Comparison of ENCODE assay signal across 9 cellular contexts in the genomic region with DNA sequence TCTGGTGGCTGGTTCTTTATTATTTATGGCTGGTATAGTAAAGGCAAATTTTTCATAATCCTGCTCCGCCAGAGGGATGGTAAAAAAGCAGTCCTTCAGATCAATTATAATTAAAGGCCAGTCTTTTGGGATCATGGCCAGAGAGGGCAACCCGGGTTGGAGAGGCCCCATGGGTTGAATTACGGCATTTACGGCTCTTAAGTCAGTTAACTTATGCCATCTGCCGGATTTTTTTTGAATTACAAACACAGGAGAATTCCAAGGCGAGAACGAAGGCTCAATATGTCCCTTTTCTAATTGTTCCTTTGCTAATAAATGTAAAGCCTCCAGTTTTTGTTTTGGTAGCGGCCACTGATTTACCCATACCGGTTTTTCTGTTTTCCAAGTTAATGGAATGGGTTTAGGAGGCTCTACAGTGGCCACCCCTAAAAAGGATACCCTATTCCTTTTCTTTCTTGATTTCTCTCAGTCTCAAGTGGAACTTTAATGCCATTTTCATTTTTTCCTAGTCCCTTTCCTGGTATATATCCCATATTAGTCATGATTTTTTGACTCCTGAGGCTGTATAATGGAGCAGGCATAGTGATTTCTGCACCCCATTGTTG. TPM values are rescaled to one million over a fixed set of nuclear protein-coding genes. Genes with fewer than 3 reads are reported as not detected.
DNase-seq lines count a peak whose midpoint lies in the region; ATAC-seq and TF ChIP-seq lines count a peak whose summit lies in the region.
"Not testable (repeated sequence)": the region's sequence is repeated elsewhere in the genome, so short reads cannot be mapped to it uniquely, and the experiment has no call there.
"Had no signal": no experiment of that assay in that cellular context is flagged by ENCODE, and none has a peak within 500 bp of the region (broad histone marks: within the 10 kb centered on the region; RNA-seq: fewer than 3 reads in every experiment).

No MANE protein-coding gene starts in this region.

- CTCF ChIA-PET in BJ (lab: Yijun Ruan, JAX) = interaction anchor here (0.7 to 2.0 kb wide), 6 partner anchors 9 to 581 kb away, joined by 3 to 7 read pairs (median 3); no protein-coding TSS in a partner anchor
- CTCF ChIA-PET in PC-9 (lab: Charles Lee) = not testable (repeated sequence)
- CTCF ChIA-PET in activated naive CD4-positive, alpha-beta T cell treated with anti-CD3 and anti-CD28 coated beads for 36 hours (lab: Charles Lee) = interaction anchor here (0.8 to 2.4 kb wide), 6 partner anchors 17 to 206 kb away, joined by 3 to 29 read pairs (median 6); no protein-coding TSS in a partner anchor

- not testable (repeated sequence) for H2AFZ ChIP-seq in GM23248, PC-9

- not testable (repeated sequence) for H3K27me3 ChIP-seq in BJ (ENCODE audit: control insufficient read depth, insufficient read depth, low read length); GM23248 (replicated peaks; ENCODE audit: insufficient read depth); PC-9 (ENCODE audit: insufficient read depth, low read depth); left lung; gastrocnemius medialis

- H3K27ac Mint-ChIP-seq in activated naive CD4-positive, alpha-beta T cell treated with anti-CD3 and anti-CD28 coated beads for 36 hours = not testable (repeated sequence)

- intact Hi-C loops in PC-9 (cut with micrococcal nuclease; ENCODE audit: unreplicated experiment) = loop anchor here (1.0 to 5.0 kb wide), 4 partner anchors 38 to 506 kb away; no protein-coding TSS in a partner anchor
- intact Hi-C loops in activated naive CD4-positive, alpha-beta T cell treated with anti-CD3 and anti-CD28 coated beads for 36 hours (cut with micrococcal nuclease) = loop anchor here (1.0 to 5.0 kb wide), 4 partner anchors 38 to 207 kb away; no protein-coding TSS in a partner anchor
- intact Hi-C loops in left lung (cut with DNase I) = not testable (repeated sequence)
- intact Hi-C loops in gastrocnemius medialis (cut with DNase I; ENCODE audit: low total_unique reads) = loop anchor here (2.0 to 5.0 kb wide), 2 partner anchors 38 to 206 kb away; no protein-coding TSS in a partner anchor

- H3K4me2 ChIP-seq in GM23248 (ENCODE audit: unreplicated experiment); PC-9: not testable (repeated sequence)

- ATAC-seq in left lung, gastrocnemius medialis: not testable (repeated sequence)

- not testable (repeated sequence) for H3K4me1 ChIP-seq in GM23248 (ENCODE audit: insufficient read depth); PC-9 (replicated peaks; ENCODE audit: insufficient read depth); gastrocnemius medialis
- H3K4me1 ChIP-seq in left lung = peaks cover 3 to 14% of the 10 kb centered on the region in 2 donors

- TF ChIP-seq CTCF in BJ (IDR thresholded peaks at IDR 0.05; ENCODE audit: insufficient read depth, low read depth, low read length) = peak; percentile 23; the same call in 1 of the 2 replicates
- TF ChIP-seq CTCF in PC-9 (conservative IDR thresholded peaks at IDR 0.05) = peak; percentile 83
- TF ChIP-seq CTCF in epithelial cell of proximal tubule (conservative IDR thresholded peaks at IDR 0.05; ENCODE audit: low read depth, low read length) = peak; percentile 40
- TF ChIP-seq CTCF in left lung (IDR thresholded peaks at IDR 0.05) = peak; percentile 39 to 45
- TF ChIP-seq CTCF in gastrocnemius medialis (IDR thresholded peaks at IDR 0.05 in 4 of 5, conservative IDR thresholded peaks at IDR 0.05 in 1 of 5) = peak in 3 of 5 experiments; percentile 38 to 58 (median 45)

- not testable (repeated sequence) for H3K4me1 Mint-ChIP-seq in activated naive CD4-positive, alpha-beta T cell treated with anti-CD3 and anti-CD28 coated beads for 36 hours (ENCODE audit: low read depth)

- not testable (repeated sequence) for H3K9me3 ChIP-seq in GM23248 (ENCODE audit: low read depth); PC-9 (ENCODE audit: insufficient read depth, low read depth); left lung; gastrocnemius medialis

- H4K20me1 ChIP-seq in GM23248 (ENCODE audit: insufficient read depth); PC-9 (ENCODE audit: insufficient read depth): not testable (repeated sequence)

- not testable (repeated sequence) for H3K36me3 ChIP-seq in BJ (ENCODE audit: control insufficient read depth, insufficient read depth, low read length); GM23248 (ENCODE audit: low read depth); PC-9 (ENCODE audit: low read depth); left lung; gastrocnemius medialis

- H3K9me3 Mint-ChIP-seq in activated naive CD4-positive, alpha-beta T cell treated with anti-CD3 and anti-CD28 coated beads for 36 hours = not testable (repeated sequence)

- not testable (repeated sequence) for H3K9ac ChIP-seq in GM23248

- not testable (repeated sequence) for H3K9me2 ChIP-seq in GM23248 (ENCODE audit: insufficient read depth); PC-9 (ENCODE audit: insufficient read depth)

- H3K36me3 Mint-ChIP-seq in activated naive CD4-positive, alpha-beta T cell treated with anti-CD3 and anti-CD28 coated beads for 36 hours (ENCODE audit: low read depth) = not testable (repeated sequence)

- not testable (repeated sequence) for H3K27me3 Mint-ChIP-seq in activated naive CD4-positive, alpha-beta T cell treated with anti-CD3 and anti-CD28 coated beads for 36 hours (ENCODE audit: low read depth)

- H3F3A ChIP-seq in GM23248 (ENCODE audit: insufficient read depth); PC-9 (ENCODE audit: insufficient read depth, low read depth): not testable (repeated sequence)

- H3K27ac ChIP-seq in GM23248, PC-9, left lung, gastrocnemius medialis: not testable (repeated sequence)

- H3K4me3 ChIP-seq in BJ (ENCODE audit: low read depth, low read length); GM23248; PC-9; epithelial cell of proximal tubule (ENCODE audit: low read depth, low read length); left lung; gastrocnemius medialis: not testable (repeated sequence)

- POLR2A ChIA-PET in BJ (lab: Charles Lee); PC-9 (lab: Charles Lee; ENCODE audit: unreplicated experiment): not testable (repeated sequence)

- not testable (repeated sequence) for TF ChIP-seq POLR2A in gastrocnemius medialis (IDR thresholded peaks at IDR 0.05)

- in situ Hi-C loops in GM23248 (cut with MboI) (loop anchor here (25.0 kb wide), 1 partner anchor 309 kb away; the partner anchor contains the start of genes LRRN4CL and UBXN1), gastrocnemius medialis (cut with MboI; ENCODE audit: low sequenced_read_pairs in 4 of 4) (loop anchor here (25.0 kb wide), 2 partner anchors 309 to 484 kb away; partner anchors contain the start of genes LRRN4CL (in 2 of the 4) and UBXN1 (in 2 of the 4))

- not testable (repeated sequence) for BruUV-seq in PC-9 (replicated peaks; lab: Mats Ljungman, UMichigan)

- not testable (repeated sequence) for DNase-seq in BJ (ENCODE audit: low read depth); epithelial cell of proximal tubule (ENCODE audit: low read depth); left lung; gastrocnemius medialis
- DNase-seq in GM23248 (peak; percentile 71), NCI-H1694 (lab: John Stamatoyannopoulos, UW) (peak; percentile 36), PC-9 (peak; percentile 28 to 64)
- DNase-seq in activated naive CD4-positive, alpha-beta T cell treated with anti-CD3 and anti-CD28 coated beads for 36 hours = peak; percentile 28

- 0% methylated on average over 9 of the region's 9 CpGs for WGBS in GM23248 (ENCODE audit: low coverage in 1 of 2, low lambda C conversion rate in 2 of 2, missing lambda C conversion rate in 2 of 2), 2 experiments

- H3K4me3 Mint-ChIP-seq in activated naive CD4-positive, alpha-beta T cell treated with anti-CD3 and anti-CD28 coated beads for 36 hours = not testable (repeated sequence)

- H3K79me2 ChIP-seq in GM23248 (ENCODE audit: insufficient read depth); PC-9 (ENCODE audit: low read depth): not testable (repeated sequence)

RNA-seq across cellular contexts. Expression of gene SCGB1A1, which starts 40.3 kb away (rescaled TPM):
- polyA plus RNA-seq in BJ (2011; rRNA removed) (not detected in 2 replicates), GM23248 (2016; fragmentation: Nextera tagmentation; extraction: Ambion mirVana) (not detected in 2 replicates)
- not detected in 2 replicates for polyA minus RNA-seq in BJ (2011; rRNA and poly(A)+ RNA removed)
- not detected in 2 replicates for total RNA-seq in GM23248 (2014; rRNA removed; shearing (Covaris generic))
- total RNA-seq in PC-9 (2021) (not detected in 2 replicates), epithelial cell of proximal tubule (not detected in 2 replicates), left lung (100 to 1,000 TPM in 1 of 2 donors, 1 to 10 TPM in 1; 3.5 to 397 TPM), gastrocnemius medialis (not detected)
- not detected for total RNA-seq in activated naive CD4-positive, alpha-beta T cell treated with anti-CD3 and anti-CD28 coated beads for 36 hours
- total RNA-seq: activated T-helper 2 cell treated with anti-CD3 and anti-CD28 coated beads, Interferon-gamma antibody, Interleukin-2, Interleukin-4, amounts not matched to agents 10 μg/mL and 5 μg/mL and 100 μg/mL, durations not matched to agents 14 hours and 24 hours and 36 hours had no signal

RNA-seq across cellular contexts. Expression of gene ASRGL1, which starts 41.3 kb away (rescaled TPM):
- 0.58 and 0.75 TPM in 2 replicates for polyA plus RNA-seq in BJ (2011; rRNA removed)
- polyA minus RNA-seq in BJ (2011; rRNA and poly(A)+ RNA removed) = not detected in 2 replicates
- total RNA-seq in GM23248 (2014; rRNA removed; shearing (Covaris generic)) = 0.43 TPM in 1 of 2 replicates, not detected in the other
- polyA plus RNA-seq in GM23248 (2016; fragmentation: Nextera tagmentation; extraction: Ambion mirVana) = 0.59 and 1.2 TPM in 2 replicates
- total RNA-seq in PC-9 (2021) = 6.2 and 8.4 TPM in 2 replicates
- 10 to 100 TPM in 1 of 2 experiments, 1 to 10 TPM in 1; 9.5 to 11.6 TPM for total RNA-seq in activated naive CD4-positive, alpha-beta T cell treated with anti-CD3 and anti-CD28 coated beads for 36 hours
- 19.7 and 25.8 TPM in 2 replicates for total RNA-seq in epithelial cell of proximal tubule
- total RNA-seq in left lung = 10 to 100 TPM; 12.8 to 26.6 TPM
- total RNA-seq in gastrocnemius medialis = 10 to 100 TPM in 2 of 4 donors, 1 to 10 TPM in 2; 6.4 to 24.6 (median 8.7) TPM

Comparison
In these comparisons a context has a peak if more than half of its experiments do, and no peak if none do; other contexts are left out.
1. CTCF ChIP-seq: peak in every context shown above with its lines; median percentile 83 in PC-9; 45 in gastrocnemius medialis; 42 in left lung; 40 in epithelial cell of proximal tubule; 23 in BJ.